7 cellular contexts compared by ENCODE assay signal in the genomic region with DNA sequence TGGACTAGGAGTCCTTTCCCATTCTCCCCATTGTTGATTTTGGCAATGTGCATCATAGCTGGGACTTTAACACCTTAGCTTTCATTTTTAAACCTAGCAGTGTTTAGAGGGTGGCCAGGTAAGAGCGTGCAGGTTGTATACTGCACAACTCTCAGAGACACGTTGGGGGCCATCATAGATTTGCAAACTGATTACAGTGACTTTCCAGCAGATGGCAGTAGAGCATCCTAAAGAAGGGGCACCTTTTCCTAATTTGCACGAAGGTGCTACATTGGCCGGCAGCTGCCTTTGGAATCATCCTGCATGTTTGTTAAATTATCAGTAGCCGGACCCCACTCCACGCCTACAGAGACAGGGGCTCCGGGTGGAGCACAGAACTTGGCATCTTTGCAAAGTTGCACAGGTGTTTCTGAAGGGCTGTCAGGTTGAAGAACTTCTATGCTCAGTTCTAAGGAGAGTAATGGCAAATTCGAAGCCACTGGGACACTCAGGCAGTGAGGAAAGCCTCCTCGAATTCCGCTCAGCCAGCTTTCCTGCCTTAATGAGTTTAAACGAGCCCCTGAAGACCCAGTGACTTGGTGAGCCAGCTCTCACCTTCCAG. TPM values are rescaled to one million over a fixed set of nuclear protein-coding genes. Genes with fewer than 3 reads are reported as not detected.
DNase-seq lines count a peak whose midpoint lies in the region; ATAC-seq and TF ChIP-seq lines count a peak whose summit lies in the region.

No MANE protein-coding gene starts in this region.

- BruUV-seq in PC-3 (replicated peaks; lab: Mats Ljungman, UMichigan): no TSS peak

- TF ChIP-seq CTCF in DND-41 (IDR thresholded peaks at IDR 0.05; ENCODE audit: borderline replicate concordance, extremely low read depth, low read length, poor library complexity, severe bottlenecking) (peak; percentile 78), PC-3 (conservative IDR thresholded peaks at IDR 0.05; ENCODE audit: low read depth, low read length) (peak; percentile 74), left lung (IDR thresholded peaks at IDR 0.05) (peak; percentile 65 to 67), vagina (IDR thresholded peaks at IDR 0.05) (peak; percentile 38 to 53 (median 50))

- peak; percentile 31 for DNase-seq in DND-41
- peak; percentile 38 for DNase-seq in HT1080 (ENCODE audit: low read depth)
- DNase-seq in PC-3: peak; percentile 72
- DNase-seq in T47D (ENCODE audit: low read depth in 1 of 2, low spot score in 1 of 2): peak; percentile 35 to 62
- DNase-seq in left lung: no peak
- no peak for DNase-seq in vagina (ENCODE audit: extremely low spot score in 2 of 2)

- intact Hi-C loops in PC-3 (cut with micrococcal nuclease): loop anchor here (1.0 to 5.0 kb wide), 2 partner anchors 118 to 172 kb away; no protein-coding TSS in a partner anchor
- intact Hi-C loops in left lung (cut with DNase I): loop anchor here in 1 of 2 donors (5.0 kb wide), 1 partner anchor 108 kb away; no protein-coding TSS in a partner anchor
- intact Hi-C loops in vagina (cut with DNase I): no loop called here

- CTCF ChIA-PET in PC-3 (lab: Charles Lee): interaction anchor here (0.5 to 0.6 kb wide), 2 partner anchors 54 to 1868 kb away, joined by 6 to 10 read pairs; a partner anchor contains a TSS

- H3K27ac ChIP-seq in DND-41 (ENCODE audit: low read length) (no peak overlapping the region), PC-3 (ENCODE audit: low read length) (no peak overlapping the region), left lung (no peak overlapping the region), vagina (no peak overlapping the region)

- no peak overlapping the region for H3K4me3 ChIP-seq in DND-41 (ENCODE audit: low read depth in 1 of 2, low read length in 2 of 2)
- H3K4me3 ChIP-seq in PC-3 (ENCODE audit: low read length): no peak overlapping the region
- no peak overlapping the region for H3K4me3 ChIP-seq in left lung
- no peak overlapping the region for H3K4me3 ChIP-seq in vagina

- H3K36me3 ChIP-seq in DND-41 (ENCODE audit: insufficient read depth, low read length) (no peaks in the 10 kb centered on the region), PC-3 (ENCODE audit: low read depth, low read length) (no peaks in the 10 kb centered on the region), left lung (no peaks in the 10 kb centered on the region), vagina (no peaks in the 10 kb centered on the region)

- H3K9me3 ChIP-seq in DND-41 (ENCODE audit: insufficient read depth, low read length, severe bottlenecking): no peaks in the 10 kb centered on the region
- no peaks in the 10 kb centered on the region for H3K9me3 ChIP-seq in PC-3 (ENCODE audit: low read length)
- no peaks in the 10 kb centered on the region for H3K9me3 ChIP-seq in left lung
- no peaks in the 10 kb centered on the region for H3K9me3 ChIP-seq in vagina

- no peak for TF ChIP-seq POLR2A in vagina (IDR thresholded peaks at IDR 0.05)

- H3K4me2 ChIP-seq in DND-41 (ENCODE audit: insufficient read depth, low read length): no peak overlapping the region
- peak overlapping the region; percentile 67; the same call in 1 of the 2 replicates for H3K4me2 ChIP-seq in PC-3 (ENCODE audit: low read length)

- H2AFZ ChIP-seq in DND-41 (ENCODE audit: low read depth, low read length): no peak overlapping the region
- H2AFZ ChIP-seq in PC-3 (ENCODE audit: low read length): peak overlapping the region; percentile 65

- H3K79me2 ChIP-seq in DND-41 (ENCODE audit: insufficient read depth, low read length) (no peaks in the 10 kb centered on the region), PC-3 (ENCODE audit: low read length) (no peaks in the 10 kb centered on the region)

- H3K9me2 ChIP-seq in PC-3 (replicated peaks; ENCODE audit: low read length): no peaks in the 10 kb centered on the region

- H3K27me3 ChIP-seq in DND-41 (ENCODE audit: insufficient read depth, low read length, poor library complexity) (peaks cover 3% of the 10 kb centered on the region), PC-3 (ENCODE audit: low read length) (no peaks in the 10 kb centered on the region), left lung (no peaks in the 10 kb centered on the region), vagina (no peaks in the 10 kb centered on the region)

- H3F3A ChIP-seq in PC-3 (ENCODE audit: low read length, unreplicated experiment): no peaks in the 10 kb centered on the region

- H4K20me1 ChIP-seq in DND-41 (ENCODE audit: insufficient read depth, low read length): no peaks in the 10 kb centered on the region
- H4K20me1 ChIP-seq in PC-3 (ENCODE audit: low read length): no peaks in the 10 kb centered on the region

- ATAC-seq in DND-41 (ENCODE audit: insufficient read depth, low read depth): peak; percentile 63; the same call in 2 of the 3 replicates
- ATAC-seq in PC-3: peak; percentile 58
- peak; percentile 87 for ATAC-seq in left lung
- no peak for ATAC-seq in HG03097 (IDR thresholded peaks at IDR 0.05; ENCODE audit: low FRiP score, unreplicated experiment)

- H3K9ac ChIP-seq in DND-41 (ENCODE audit: low read depth, low read length) (no peak overlapping the region), PC-3 (ENCODE audit: low read length) (no peak overlapping the region)

- H3K4me1 ChIP-seq in DND-41 (ENCODE audit: insufficient read depth, low read length) (no peaks in the 10 kb centered on the region), PC-3 (ENCODE audit: insufficient read depth, low read length) (peaks cover 5% of the 10 kb centered on the region; the same call in 1 of the 2 replicates), left lung (no peaks in the 10 kb centered on the region), vagina (no peaks in the 10 kb centered on the region)

- in situ Hi-C loops in T47D (cut with HindIII; ENCODE audit: low pct_unique_long_range_greater_than_20kb, low sequenced_read_pairs): no loop called here

- POLR2A ChIA-PET in PC-3 (lab: Charles Lee; ENCODE audit: unreplicated experiment): interaction anchor here (0.6 kb wide), 1 partner anchor 114 kb away, joined by 4 read pairs; no protein-coding TSS in a partner anchor

RNA-seq across cellular contexts. Expression of a gene that starts 7.7 kb away (rescaled TPM):
- total RNA-seq in HT1080 (2014; rRNA removed; shearing (Covaris generic)): not detected in 2 replicates
- polyA plus RNA-seq in HT1080 (2015; cell fraction: cytosol; rRNA removed): not detected in 2 replicates
- not detected in 2 replicates for polyA plus RNA-seq in HT1080 (2015; cell fraction: nucleus; rRNA removed)
- total RNA-seq in PC-3 (2014; rRNA removed) (not detected in 2 replicates), left lung (not detected), vagina (not detected)

RNA-seq across cellular contexts. Expression of a gene that starts 13.7 kb away (rescaled TPM):
- 9.8 and 12.8 TPM in 2 replicates for total RNA-seq in HT1080 (2014; rRNA removed; shearing (Covaris generic))
- polyA plus RNA-seq in HT1080 (2015; cell fraction: cytosol; rRNA removed): 6.9 and 7.1 TPM in 2 replicates
- 50.6 and 62.4 TPM in 2 replicates for polyA plus RNA-seq in HT1080 (2015; cell fraction: nucleus; rRNA removed)
- total RNA-seq in PC-3 (2014; rRNA removed): 18.6 and 22.1 TPM in 2 replicates
- 10 to 100 TPM; 31.9 to 35.0 TPM for total RNA-seq in left lung
- total RNA-seq in vagina: 54.0 TPM

Comparison
In these comparisons a context has a peak if more than half of its experiments do, and no peak if none do; other contexts are left out.
1. DNase-seq: peak in DND-41 (single experiment), HT1080 (single experiment), PC-3 (single experiment) and T47D (2 of 2); none in left lung (0 of 2) and vagina (0 of 2).
2. Peak in every context shown above with its lines, with median percentiles within 50 percentile points of each other: CTCF ChIP-seq.